ENCODE assay signal across 20 cellular contexts in genomic region chr6:75631847-75632246, GRCh38. TPM values are rescaled to one million over a fixed set of nuclear protein-coding genes. Genes with fewer than 3 reads are reported as not detected.
A peak's percentile ranks its signal among the peaks of the same experiment; 100 is the strongest.
DNase-seq lines count a peak whose midpoint lies in the region; ATAC-seq and TF ChIP-seq lines count a peak whose summit lies in the region.
"Had no signal": no experiment of that assay in that cellular context is flagged by ENCODE, and none has a peak within 500 bp of the region (broad histone marks: within the 10 kb centered on the region; RNA-seq: fewer than 3 reads in every experiment).

No MANE protein-coding gene starts in this region.

- intact Hi-C loops in Right ventricle myocardium superior (cut with DNase I) = no loop called here
- intact Hi-C loops in heart right ventricle (cut with DNase I) = no loop called here
- intact Hi-C loops in tibial artery (cut with DNase I; ENCODE audit: low total_unique reads) = no loop called here
- intact Hi-C loops in activated T-helper 2 cell treated with anti-CD3 and anti-CD28 coated beads, Interferon-gamma antibody, Interleukin-2, Interleukin-4, amounts not matched to agents 10 μg/mL and 5 μg/mL and 100 μg/mL, durations not matched to agents 14 hours and 24 hours and 36 hours (cut with micrococcal nuclease) = no loop called here

- DNase-seq in NOMO-1 treated with DMSO at 0.1 percent for 48 hours (lab: John Stamatoyannopoulos, UW; ENCODE audit: unreplicated experiment) (peak; percentile 19), NOMO-1 treated with dmso at 0.1 percent for 144 hours (lab: John Stamatoyannopoulos, UW; ENCODE audit: unreplicated experiment) (no peak), Right ventricle myocardium superior (no peak), right atrium auricular region (ENCODE audit: low spot score) (no peak), heart right ventricle (no peak), tibial artery (no peak), SKM-1 (lab: John Stamatoyannopoulos, UW; ENCODE audit: unreplicated experiment) (no peak)
- no peak for DNase-seq in activated T-helper 2 cell treated with anti-CD3 and anti-CD28 coated beads, Interferon-gamma antibody, Interleukin-2, Interleukin-4, amounts not matched to agents 10 μg/mL and 5 μg/mL and 100 μg/mL, durations not matched to agents 14 hours and 24 hours and 36 hours (ENCODE audit: low spot score)
- DNase-seq: Caco-2, DMS153, GDM1, Kasumi-1, MM.1S, NCI-H1092 treated with DMSO at 0.1 percent for 48 hours, NCI-H2081 treated with DMSO at 0.1 percent for 48 hours, SIG-M5 had no signal

- no peaks in the 10 kb centered on the region for H3K27me3 ChIP-seq in right atrium auricular region
- H3K27me3 ChIP-seq in heart right ventricle = no peaks in the 10 kb centered on the region
- no peaks in the 10 kb centered on the region for H3K27me3 ChIP-seq in tibial artery

- H3K27ac Mint-ChIP-seq in activated T-helper 2 cell treated with anti-CD3 and anti-CD28 coated beads, Interferon-gamma antibody, Interleukin-2, Interleukin-4, amounts not matched to agents 10 μg/mL and 5 μg/mL and 100 μg/mL, durations not matched to agents 14 hours and 24 hours and 36 hours = no peak overlapping the region
- H3K27ac Mint-ChIP-seq: B cell had no signal

- no peak overlapping the region for H3K4me3 ChIP-seq in right atrium auricular region
- no peak overlapping the region for H3K4me3 ChIP-seq in heart right ventricle
- H3K4me3 ChIP-seq in tibial artery = no peak overlapping the region
- H3K4me3 ChIP-seq: HAP-1 had no signal

- no peak overlapping the region for H3K4me3 Mint-ChIP-seq in activated T-helper 2 cell treated with anti-CD3 and anti-CD28 coated beads, Interferon-gamma antibody, Interleukin-2, Interleukin-4, amounts not matched to agents 10 μg/mL and 5 μg/mL and 100 μg/mL, durations not matched to agents 14 hours and 24 hours and 36 hours (ENCODE audit: low read depth)
- H3K4me3 Mint-ChIP-seq: B cell, IgD-negative memory B cell had no signal

- peaks cover 0 to 25% of the 10 kb centered on the region in 2 donors for H3K4me1 ChIP-seq in right atrium auricular region
- H3K4me1 ChIP-seq in heart right ventricle = peaks cover 0 to 35% (median 28%) of the 10 kb centered on the region in 9 donors
- peaks cover 0 to 30% (median 16%) of the 10 kb centered on the region in 4 donors for H3K4me1 ChIP-seq in tibial artery
- H3K4me1 ChIP-seq: Caco-2 had no signal

- TF ChIP-seq CTCF in right atrium auricular region (IDR thresholded peaks at IDR 0.05) (no peak), heart right ventricle (IDR thresholded peaks at IDR 0.05) (no peak), tibial artery (IDR thresholded peaks at IDR 0.05) (no peak)

- ATAC-seq in Right ventricle myocardium superior (ENCODE audit: poor library complexity) (peak; percentile 77), heart right ventricle (peak in 5 of 8 donors; percentile 16 to 84 (median 66))

- H3K36me3 ChIP-seq in right atrium auricular region (no peaks in the 10 kb centered on the region), heart right ventricle (peaks cover 0 to 76% (median 22%) of the 10 kb centered on the region in 9 donors), tibial artery (peaks cover 15 to 28% (median 15%) of the 10 kb centered on the region in 3 donors)

- WGBS in heart right ventricle, 2 donors = 48 to 51% methylated on average over 2 of the region's 2 CpGs

- H3K27me3 Mint-ChIP-seq in activated T-helper 2 cell treated with anti-CD3 and anti-CD28 coated beads, Interferon-gamma antibody, Interleukin-2, Interleukin-4, amounts not matched to agents 10 μg/mL and 5 μg/mL and 100 μg/mL, durations not matched to agents 14 hours and 24 hours and 36 hours (ENCODE audit: low read depth) = no peaks in the 10 kb centered on the region
- H3K27me3 Mint-ChIP-seq: B cell, IgD-negative memory B cell had no signal

- peaks cover 44% of the 10 kb centered on the region for H3K36me3 Mint-ChIP-seq in activated T-helper 2 cell treated with anti-CD3 and anti-CD28 coated beads, Interferon-gamma antibody, Interleukin-2, Interleukin-4, amounts not matched to agents 10 μg/mL and 5 μg/mL and 100 μg/mL, durations not matched to agents 14 hours and 24 hours and 36 hours (ENCODE audit: low read depth)

- no peaks in the 10 kb centered on the region for H3K9me3 Mint-ChIP-seq in activated T-helper 2 cell treated with anti-CD3 and anti-CD28 coated beads, Interferon-gamma antibody, Interleukin-2, Interleukin-4, amounts not matched to agents 10 μg/mL and 5 μg/mL and 100 μg/mL, durations not matched to agents 14 hours and 24 hours and 36 hours
- H3K9me3 Mint-ChIP-seq: IgD-negative memory B cell had no signal

- no peaks in the 10 kb centered on the region for H3K9me3 ChIP-seq in right atrium auricular region
- H3K9me3 ChIP-seq in heart right ventricle = no peaks in the 10 kb centered on the region
- H3K9me3 ChIP-seq in tibial artery = no peaks in the 10 kb centered on the region
- H3K9me3 ChIP-seq: Caco-2, HAP-1 had no signal

- no peak overlapping the region for H3K27ac ChIP-seq in right atrium auricular region
- H3K27ac ChIP-seq in heart right ventricle = peak overlapping the region in 3 of 10 donors; percentile 1 to 28 (median 6)
- H3K27ac ChIP-seq in tibial artery = peak overlapping the region; percentile 5 to 17
- H3K27ac ChIP-seq: 22Rv1 had no signal

- H3K4me1 Mint-ChIP-seq in activated T-helper 2 cell treated with anti-CD3 and anti-CD28 coated beads, Interferon-gamma antibody, Interleukin-2, Interleukin-4, amounts not matched to agents 10 μg/mL and 5 μg/mL and 100 μg/mL, durations not matched to agents 14 hours and 24 hours and 36 hours (ENCODE audit: low read depth) = peaks cover 13% of the 10 kb centered on the region
- H3K4me1 Mint-ChIP-seq: B cell had no signal

RNA-seq across cellular contexts. Expression of gene SENP6, which starts 30.2 kb away (rescaled TPM):
- 46.8 TPM for total RNA-seq in Right ventricle myocardium superior
- 10 to 100 TPM; 54.6 to 59.8 TPM for total RNA-seq in right atrium auricular region
- total RNA-seq in heart right ventricle = 10 to 100 TPM; 48.8 to 72.5 (median 64.9) TPM
- 10 to 100 TPM; 14.1 to 35.3 TPM for polyA plus RNA-seq in heart right ventricle
- 73.8 and 81.7 TPM in 2 replicates for total RNA-seq in activated T-helper 2 cell treated with anti-CD3 and anti-CD28 coated beads, Interferon-gamma antibody, Interleukin-2, Interleukin-4, amounts not matched to agents 10 μg/mL and 5 μg/mL and 100 μg/mL, durations not matched to agents 14 hours and 24 hours and 36 hours

Comparison
In these comparisons a context has a peak if more than half of its experiments do, and no peak if none do; other contexts are left out.
1. H3K27ac ChIP-seq: peak in tibial artery (2 of 2); none in right atrium auricular region (0 of 2).